In genomic region chr11:24406980-24407379, GRCh38 we compare ENCODE assay signal across 35 cellular contexts.
"Had no signal": no experiment of that assay in that cellular context is flagged by ENCODE, and none has a peak within 500 bp of the region (broad histone marks: within the 10 kb centered on the region; RNA-seq: fewer than 3 reads in every experiment).

No MANE protein-coding gene starts in this region.

- H3K27me3 ChIP-seq: adrenal gland, body of pancreas, brain microvascular endothelial cell, breast epithelium had no signal

- H3K36me3 Mint-ChIP-seq: activated CD4-positive, alpha-beta memory T cell treated with anti-CD3 and anti-CD28 coated beads for 36 hours; activated naive CD4-positive, alpha-beta T cell treated with anti-CD3 and anti-CD28 coated beads, Interleukin-2, amount 50 U/mL, for 72 hours; activated naive CD8-positive, alpha-beta T cell treated with anti-CD3 and anti-CD28 coated beads for 36 hours had no signal

- H3K9me3 ChIP-seq: adrenal gland, body of pancreas, breast epithelium had no signal

- H3K4me1 ChIP-seq: adrenal gland, body of pancreas, breast epithelium had no signal

- ATAC-seq: activated CD8-positive, alpha-beta T cell treated with anti-CD3 and anti-CD28 coated beads for 36 hours; activated naive CD4-positive, alpha-beta T cell treated with anti-CD3 and anti-CD28 coated beads, Interleukin-2, amount 50 U/mL, for 72 hours; activated T-cell treated with anti-CD3 and anti-CD28 coated beads, Interleukin-2, amount 50 U/mL, for 4 hours; activated T-cell treated with anti-CD3 and anti-CD28 coated beads, Interleukin-2, amount 50 U/mL, for 72 hours; activated T-helper 17 cell treated with anti-CD3 and anti-CD28 coated beads, Interleukin-2, amount 50 U/mL, for 72 hours; body of pancreas had no signal

- H3K4me3 ChIP-seq: adrenal gland, body of pancreas, breast epithelium had no signal

- H3K9me3 Mint-ChIP-seq: activated B cell treated with CpG ODN at 0.5 μM for 24 hours; activated CD8-positive, alpha-beta T cell treated with anti-CD3 and anti-CD28 coated beads for 36 hours had no signal

- H3K27ac ChIP-seq: adrenal gland, body of pancreas, brain microvascular endothelial cell, breast epithelium, VCaP had no signal

- H3K4me1 Mint-ChIP-seq: activated B cell treated with CpG ODN at 0.5 μM for 24 hours; activated CD4-positive, alpha-beta T cell treated with anti-CD3 and anti-CD28 coated beads, Interleukin-2, amount 10 ng/mL, durations not matched to agents 24 days and 14 days; activated naive CD8-positive, alpha-beta T cell treated with anti-CD3 and anti-CD28 coated beads for 36 hours; activated T-helper 17 cell treated with anti-CD3 and anti-CD28 coated beads, Interleukin-2, amount 50 U/mL, for 72 hours had no signal

- H3K36me3 ChIP-seq: adrenal gland, brain microvascular endothelial cell, breast epithelium had no signal

- H3K27me3 Mint-ChIP-seq: activated B cell treated with CpG ODN at 0.5 μM for 24 hours; activated CD4-positive, alpha-beta memory T cell treated with anti-CD3 and anti-CD28 coated beads for 36 hours; activated CD4-positive, alpha-beta T cell treated with anti-CD3 and anti-CD28 coated beads, Interleukin-2, amount 10 ng/mL, durations not matched to agents 24 days and 14 days; activated CD8-positive, alpha-beta T cell treated with anti-CD3 and anti-CD28 coated beads for 36 hours; activated naive CD8-positive, alpha-beta T cell treated with anti-CD3 and anti-CD28 coated beads for 36 hours; activated T-helper 17 cell treated with anti-CD3 and anti-CD28 coated beads, Interleukin-2, amount 50 U/mL, for 72 hours had no signal

- DNase-seq: activated B cell treated with CpG ODN at 0.5 μM for 24 hours; activated CD4-positive, alpha-beta memory T cell treated with anti-CD3 and anti-CD28 coated beads for 36 hours; activated CD4-positive, alpha-beta T cell treated with anti-CD3 and anti-CD28 coated beads for 4 hours; activated CD4-positive, alpha-beta T cell treated with anti-CD3 and anti-CD28 coated beads, Interleukin-2, amount 10 ng/mL, durations not matched to agents 24 days and 14 days; activated CD4-positive, alpha-beta T cell treated with anti-CD3 and anti-CD28 coated beads, Interleukin-2, amount 50 U/mL, for 1 hour; activated CD4-positive, alpha-beta T cell treated with anti-CD3 and anti-CD28 coated beads, Interleukin-2, amount 50 U/mL, for 4 hours; activated CD4-positive, CD25-positive, alpha-beta regulatory T cell treated with anti-CD3 and anti-CD28 coated beads, Interleukin-2, amount 50 U/mL, for 72 hours; activated CD8-positive, alpha-beta memory T cell treated with anti-CD3 and anti-CD28 coated beads, Interleukin-2, amount 50 U/mL, for 4 hours; activated CD8-positive, alpha-beta T cell treated with anti-CD3 and anti-CD28 coated beads for 36 hours; activated effector memory CD4-positive, alpha-beta T cell treated with anti-CD3 and anti-CD28 coated beads, Interleukin-2, amount 50 U/mL, for 16 hours; activated gamma-delta T cell treated with Interleukin-2 at 50 U/mL for 16 hours; activated naive CD4-positive, alpha-beta T cell; activated naive CD4-positive, alpha-beta T cell treated with anti-CD3 and anti-CD28 coated beads for 36 hours; activated naive CD4-positive, alpha-beta T cell treated with anti-CD3 and anti-CD28 coated beads, Interleukin-2, amount 50 U/mL, for 16 hours; activated naive CD8-positive, alpha-beta T cell treated with anti-CD3 and anti-CD28 coated beads for 36 hours; activated T-cell treated with anti-CD3 and anti-CD28 coated beads for 4 hours; activated T-cell treated with anti-CD3 and anti-CD28 coated beads, Interleukin-2, amount 50 U/mL, for 1 hour; activated T-cell treated with anti-CD3 and anti-CD28 coated beads, Interleukin-2, amount 50 U/mL, for 4 hours; activated T-cell treated with anti-CD3 and anti-CD28 coated beads, Interleukin-2, amount 50 U/mL, for 72 hours; adrenal gland; amniotic stem cell; aorta; body of pancreas; brain microvascular endothelial cell; central memory CD4-positive, alpha-beta T cell; T-helper 1 cell; T-helper 2 cell; T-helper 9 cell had no signal

- H3K27ac Mint-ChIP-seq: activated B cell treated with CpG ODN at 0.5 μM for 24 hours; activated CD4-positive, alpha-beta memory T cell treated with anti-CD3 and anti-CD28 coated beads for 36 hours; activated CD4-positive, alpha-beta T cell treated with anti-CD3 and anti-CD28 coated beads, Interleukin-2, amount 10 ng/mL, durations not matched to agents 24 days and 14 days; activated CD8-positive, alpha-beta T cell treated with anti-CD3 and anti-CD28 coated beads for 36 hours; activated naive CD4-positive, alpha-beta T cell treated with anti-CD3 and anti-CD28 coated beads for 36 hours; activated naive CD4-positive, alpha-beta T cell treated with anti-CD3 and anti-CD28 coated beads, Interleukin-2, amount 50 U/mL, for 72 hours; activated naive CD8-positive, alpha-beta T cell treated with anti-CD3 and anti-CD28 coated beads for 36 hours; activated T-cell treated with anti-CD3 and anti-CD28 coated beads, Interleukin-2, amount 50 U/mL, for 72 hours; activated T-helper 1 cell treated with anti-CD3 and anti-CD28 coated beads, Interleukin-12 subunit alpha, Interleukin-12 subunit beta, Interleukin-2, Interleukin-4 antibody, amounts not matched to agents 30 ng/mL and 10 ng/mL and 1 ng/mL, durations not matched to agents 14 hours and 24 hours and 36 hours; activated T-helper 17 cell treated with anti-CD3 and anti-CD28 coated beads, Interleukin-2, amount 50 U/mL, for 72 hours; T-helper 1 cell treated with Interleukin-12 subunit alpha and Interleukin-12 subunit beta and Interleukin-4 antibody, amounts not matched to agents 30 μg/mL and 1 μg/mL, for 36 hours; T-helper 2 cell treated with Interferon-gamma antibody and Interleukin-4, amounts not matched to agents 5 μg/mL and 100 μg/mL, for 36 hours had no signal

- H3K4me3 Mint-ChIP-seq: activated B cell treated with CpG ODN at 0.5 μM for 24 hours; activated CD4-positive, alpha-beta memory T cell treated with anti-CD3 and anti-CD28 coated beads for 36 hours; activated CD4-positive, alpha-beta T cell treated with anti-CD3 and anti-CD28 coated beads, Interleukin-2, amount 10 ng/mL, durations not matched to agents 24 days and 14 days; activated CD8-positive, alpha-beta T cell treated with anti-CD3 and anti-CD28 coated beads for 36 hours; activated naive CD4-positive, alpha-beta T cell treated with anti-CD3 and anti-CD28 coated beads for 36 hours; activated naive CD8-positive, alpha-beta T cell treated with anti-CD3 and anti-CD28 coated beads for 36 hours; activated T-cell treated with anti-CD3 and anti-CD28 coated beads, Interleukin-2, amount 50 U/mL, for 4 hours; activated T-cell treated with anti-CD3 and anti-CD28 coated beads, Interleukin-2, amount 50 U/mL, for 72 hours; activated T-helper 1 cell treated with anti-CD3 and anti-CD28 coated beads, Interleukin-12 subunit alpha, Interleukin-12 subunit beta, Interleukin-2, Interleukin-4 antibody, amounts not matched to agents 30 ng/mL and 10 ng/mL and 1 ng/mL, durations not matched to agents 14 hours and 24 hours and 36 hours; activated T-helper 17 cell treated with anti-CD3 and anti-CD28 coated beads, Interleukin-2, amount 50 U/mL, for 72 hours; T-helper 1 cell treated with Interleukin-12 subunit alpha and Interleukin-12 subunit beta and Interleukin-4 antibody, amounts not matched to agents 30 μg/mL and 1 μg/mL, for 36 hours; T-helper 2 cell treated with Interferon-gamma antibody and Interleukin-4, amounts not matched to agents 5 μg/mL and 100 μg/mL, for 36 hours had no signal
